ENCODE assay signal across 24 cellular contexts in the genomic region with DNA sequence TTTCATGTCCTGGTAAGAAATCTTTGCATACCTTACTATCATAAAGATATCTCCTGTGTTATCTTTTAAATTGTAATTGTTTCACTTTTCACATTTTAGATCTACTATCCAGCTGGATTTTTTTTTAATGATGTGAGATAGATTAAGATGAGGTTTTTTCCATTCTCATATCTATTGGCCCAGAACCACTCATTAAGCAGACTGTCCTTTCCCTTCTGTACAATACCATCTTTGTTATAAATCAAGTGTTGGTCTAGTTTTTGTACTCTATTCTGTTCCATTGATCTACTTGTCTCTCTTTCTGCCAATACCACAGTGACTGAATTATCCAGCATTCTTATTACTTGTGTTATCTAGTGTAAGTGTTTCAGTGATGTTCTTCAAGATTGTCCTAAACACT.
"Had no signal": no experiment of that assay in that cellular context is flagged by ENCODE, and none has a peak within 500 bp of the region (broad histone marks: within the 10 kb centered on the region; RNA-seq: fewer than 3 reads in every experiment).

No MANE protein-coding gene starts in this region.

- H3K27me3 ChIP-seq: SJSA1 had no signal

- H3K4me2 ChIP-seq: KMS-11 had no signal

- H3K4me3 ChIP-seq: K562, SJSA1 had no signal

- H3K27ac Mint-ChIP-seq: IgD-negative memory B cell had no signal

- ATAC-seq: K562, SK-N-SH treated with all-trans-retinoic acid at 6 μM for 48 hours had no signal

- H3K36me3 ChIP-seq: SJSA1 had no signal

- FAIRE-seq: HTR-8/SVneo, K562, RCC 7860 had no signal

- H3K27me3 Mint-ChIP-seq: IgD-negative memory B cell had no signal

- H3K9me3 ChIP-seq: SJSA1 had no signal

- H3K27ac ChIP-seq: HL-60, KMS-11, SJSA1 had no signal

- H3K9me3 Mint-ChIP-seq: IgD-negative memory B cell had no signal

- H3K4me3 Mint-ChIP-seq: IgD-negative memory B cell had no signal

- DNase-seq: NCI-H1092, NCI-H1105 treated with DMSO at 0.1 percent for 48 hours, NCI-H1417 treated with DMSO at 0.1 percent for 48 hours, NCI-H146, NCI-H1694 treated with DMSO at 0.1 percent for 48 hours, NCI-H1930, NCI-H2081, NCI-H2107, NCI-H2227 treated with DMSO at 0.1 percent for 48 hours, NCI-H510A, NCI-H524 treated with DMSO at 0.1 percent for 48 hours, NCI-H69, NCI-H774, Right ventricle myocardium superior, RPMI8226, SIG-M5 had no signal

- H3K9ac ChIP-seq: KMS-11 had no signal
